Comparison of ENCODE assay signal across 19 cellular contexts in the genomic region with DNA sequence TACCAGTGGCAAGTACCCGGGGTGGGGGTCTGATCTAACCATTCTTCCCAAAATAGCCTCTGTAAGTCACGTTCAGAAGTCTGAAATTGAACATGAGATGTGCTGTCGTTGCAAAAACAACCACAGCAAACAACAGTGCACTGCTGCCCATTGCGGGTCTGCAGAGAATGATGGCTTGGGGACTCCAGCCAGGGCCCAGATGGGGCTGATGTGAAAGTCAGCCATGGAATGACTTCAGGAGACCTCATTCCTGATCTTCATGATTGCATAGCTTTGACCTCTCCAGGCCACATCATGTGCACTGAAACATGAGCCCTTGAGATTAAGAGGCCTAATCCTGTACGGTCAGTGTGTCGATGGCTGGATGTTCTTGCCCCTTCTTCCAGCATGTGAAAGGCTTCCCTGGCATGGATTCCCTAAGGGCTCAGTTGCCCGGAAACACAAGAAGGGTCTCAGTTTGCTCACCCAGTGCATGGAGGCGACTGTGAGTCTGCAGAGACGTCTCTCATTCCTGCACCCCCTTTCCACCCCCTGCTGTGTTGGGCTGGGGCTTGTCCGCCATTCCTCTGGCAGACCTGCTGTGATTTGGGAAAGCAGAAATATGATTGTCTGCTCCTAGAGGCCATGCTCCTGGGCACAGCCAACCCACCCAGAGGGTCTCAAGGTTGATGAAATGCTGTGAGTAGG.
"Had no signal": no experiment of that assay in that cellular context is flagged by ENCODE, and none has a peak within 500 bp of the region (broad histone marks: within the 10 kb centered on the region; RNA-seq: fewer than 3 reads in every experiment).

No MANE protein-coding gene starts in this region.

- ATAC-seq: activated CD8-positive, alpha-beta T cell treated with anti-CD3 and anti-CD28 coated beads for 36 hours; effector memory CD8-positive, alpha-beta T cell; gastroesophageal sphincter; heart left ventricle; left cardiac atrium; natural killer cell treated with Interleukin-12 subunit alpha and Interleukin-12 subunit beta and Interleukin-15 and Interleukin-18, amount 100 ng/mL, for 72 hours had no signal

- H3K36me3 Mint-ChIP-seq: activated naive CD4-positive, alpha-beta T cell treated with anti-CD3 and anti-CD28 coated beads, Interleukin-2, amount 50 U/mL, for 24 hours; natural killer cell treated with Interleukin-12 subunit alpha and Interleukin-12 subunit beta and Interleukin-15 and Interleukin-18, amount 100 ng/mL, for 72 hours had no signal

- H3K36me3 ChIP-seq: adrenal gland, right atrium auricular region, SJCRH30 had no signal

- H3K4me1 Mint-ChIP-seq: activated CD4-positive, alpha-beta T cell treated with anti-CD3 and anti-CD28 coated beads, Interleukin-2, amount 10 ng/mL, durations not matched to agents 24 days and 14 days; activated naive CD4-positive, alpha-beta T cell treated with anti-CD3 and anti-CD28 coated beads, Interleukin-2, amount 50 U/mL, for 24 hours had no signal

- H3K4me3 Mint-ChIP-seq: activated CD4-positive, alpha-beta T cell treated with anti-CD3 and anti-CD28 coated beads, Interleukin-2, amount 10 ng/mL, durations not matched to agents 24 days and 14 days; activated CD8-positive, alpha-beta T cell treated with anti-CD3 and anti-CD28 coated beads for 36 hours; activated naive CD4-positive, alpha-beta T cell treated with anti-CD3 and anti-CD28 coated beads, Interleukin-2, amount 50 U/mL, for 24 hours; activated T-cell treated with anti-CD3 and anti-CD28 coated beads, Interleukin-2, amount 50 U/mL, for 24 hours; dendritic cell treated with granulocyte-macrophage colony-stimulating factor and Interleukin-4, amounts not matched to agents 40 ng/mL and 50 ng/mL, for 4 days; effector memory CD8-positive, alpha-beta T cell; natural killer cell treated with Interleukin-12 subunit alpha and Interleukin-12 subunit beta and Interleukin-15 and Interleukin-18, amount 100 ng/mL, for 72 hours had no signal

- H3K4me3 ChIP-seq: adrenal gland, gastroesophageal sphincter, heart left ventricle, lung, right atrium auricular region, SJCRH30, tibial artery had no signal

- DNase-seq: activated CD4-positive, alpha-beta T cell treated with anti-CD3 and anti-CD28 coated beads, Interleukin-2, amount 10 ng/mL, durations not matched to agents 24 days and 14 days; activated CD8-positive, alpha-beta T cell treated with anti-CD3 and anti-CD28 coated beads for 36 hours; activated effector memory CD4-positive, alpha-beta T cell treated with Interleukin-2 at 50 U/mL for 16 hours; activated T-cell treated with anti-CD3 and anti-CD28 coated beads, Interleukin-2, amount 50 U/mL, for 24 hours; adrenal gland; effector memory CD8-positive, alpha-beta T cell; left cardiac atrium; stimulated activated CD8-positive, alpha-beta memory T cell treated with anti-CD3 and anti-CD28 coated beads, Interleukin-4, amount 100 ng/mL, for 48 hours; stimulated activated naive CD4-positive, alpha-beta T cell; T1000; tibial artery had no signal

- H3K9me3 Mint-ChIP-seq: activated CD4-positive, alpha-beta T cell treated with anti-CD3 and anti-CD28 coated beads, Interleukin-2, amount 10 ng/mL, durations not matched to agents 24 days and 14 days; activated CD8-positive, alpha-beta T cell treated with anti-CD3 and anti-CD28 coated beads for 36 hours; activated naive CD4-positive, alpha-beta T cell treated with anti-CD3 and anti-CD28 coated beads, Interleukin-2, amount 50 U/mL, for 24 hours; activated T-cell treated with anti-CD3 and anti-CD28 coated beads, Interleukin-2, amount 50 U/mL, for 24 hours; dendritic cell treated with granulocyte-macrophage colony-stimulating factor and Interleukin-4, amounts not matched to agents 40 ng/mL and 50 ng/mL, for 4 days; effector memory CD8-positive, alpha-beta T cell; natural killer cell treated with Interleukin-12 subunit alpha and Interleukin-12 subunit beta and Interleukin-15 and Interleukin-18, amount 100 ng/mL, for 72 hours had no signal

- H3K4me1 ChIP-seq: heart left ventricle, right atrium auricular region had no signal

- H3K9me3 ChIP-seq: adrenal gland, gastroesophageal sphincter, heart left ventricle, right atrium auricular region, SJCRH30, tibial artery had no signal

- H3K27me3 Mint-ChIP-seq: activated CD4-positive, alpha-beta T cell treated with anti-CD3 and anti-CD28 coated beads, Interleukin-2, amount 10 ng/mL, durations not matched to agents 24 days and 14 days; activated CD8-positive, alpha-beta T cell treated with anti-CD3 and anti-CD28 coated beads for 36 hours; activated naive CD4-positive, alpha-beta T cell treated with anti-CD3 and anti-CD28 coated beads, Interleukin-2, amount 50 U/mL, for 24 hours; activated T-cell treated with anti-CD3 and anti-CD28 coated beads, Interleukin-2, amount 50 U/mL, for 24 hours; dendritic cell treated with granulocyte-macrophage colony-stimulating factor and Interleukin-4, amounts not matched to agents 40 ng/mL and 50 ng/mL, for 4 days; natural killer cell treated with Interleukin-12 subunit alpha and Interleukin-12 subunit beta and Interleukin-15 and Interleukin-18, amount 100 ng/mL, for 72 hours had no signal

- H3K27me3 ChIP-seq: adrenal gland, gastroesophageal sphincter, heart left ventricle, right atrium auricular region, SJCRH30, tibial artery had no signal

- H3K27ac ChIP-seq: adrenal gland, gastroesophageal sphincter, heart left ventricle, right atrium auricular region, SJCRH30, tibial artery had no signal

- H3K27ac Mint-ChIP-seq: activated CD4-positive, alpha-beta T cell treated with anti-CD3 and anti-CD28 coated beads, Interleukin-2, amount 10 ng/mL, durations not matched to agents 24 days and 14 days; activated CD8-positive, alpha-beta T cell treated with anti-CD3 and anti-CD28 coated beads for 36 hours; activated naive CD4-positive, alpha-beta T cell treated with anti-CD3 and anti-CD28 coated beads, Interleukin-2, amount 50 U/mL, for 24 hours; activated T-cell treated with anti-CD3 and anti-CD28 coated beads, Interleukin-2, amount 50 U/mL, for 24 hours; dendritic cell treated with granulocyte-macrophage colony-stimulating factor and Interleukin-4, amounts not matched to agents 40 ng/mL and 50 ng/mL, for 4 days; effector memory CD8-positive, alpha-beta T cell; natural killer cell treated with Interleukin-12 subunit alpha and Interleukin-12 subunit beta and Interleukin-15 and Interleukin-18, amount 100 ng/mL, for 72 hours had no signal
